Comparison of ENCODE assay signal across 20 cellular contexts in genomic region chr12:96061323-96061722, GRCh38.
"Had no signal": no experiment of that assay in that cellular context is flagged by ENCODE, and none has a peak within 500 bp of the region (broad histone marks: within the 10 kb centered on the region; RNA-seq: fewer than 3 reads in every experiment).

No MANE protein-coding gene starts in this region.

- H3K9me3 ChIP-seq: adrenal gland, breast epithelium had no signal

- H3K27me3 ChIP-seq: adrenal gland, breast epithelium, cardiac muscle cell, dorsolateral prefrontal cortex, esophagus muscularis mucosa, gastroesophageal sphincter, heart right ventricle had no signal

- H3K4me1 ChIP-seq: adrenal gland, breast epithelium had no signal

- H3K4me3 ChIP-seq: adrenal gland, breast epithelium, cardiac muscle cell, coronary artery, dorsolateral prefrontal cortex, esophagus muscularis mucosa, gastroesophageal sphincter, heart right ventricle had no signal

- H3K27ac Mint-ChIP-seq: activated CD4-positive, alpha-beta memory T cell treated with anti-CD3 and anti-CD28 coated beads, Interleukin-2, amount 10 ng/mL, durations not matched to agents 7 days and 5 days; activated CD4-positive, alpha-beta T cell treated with anti-CD3 and anti-CD28 coated beads, Interleukin-2, amount 10 ng/mL, durations not matched to agents 7 days and 5 days; activated naive CD4-positive, alpha-beta T cell treated with anti-CD3 and anti-CD28 coated beads, Interleukin-2, amount 50 U/mL, for 24 hours; activated naive CD8-positive, alpha-beta T cell treated with anti-CD3 and anti-CD28 coated beads, Interleukin-2, amount 50 U/mL, for 24 hours; activated T-cell treated with anti-CD3 and anti-CD28 coated beads, Interleukin-2, amount 50 U/mL, for 24 hours; activated T-helper 17 cell treated with anti-CD3 and anti-CD28 coated beads, Interleukin-2, amount 50 U/mL, for 72 hours; brain; dendritic cell treated with granulocyte-macrophage colony-stimulating factor and Interleukin-4, amounts not matched to agents 40 ng/mL and 50 ng/mL, for 4 days; endodermal cell; T-cell; T-helper 1 cell treated with Interleukin-12 subunit alpha and Interleukin-12 subunit beta and Interleukin-4 antibody, amounts not matched to agents 30 μg/mL and 1 μg/mL, for 36 hours had no signal

- H3K27ac ChIP-seq: adrenal gland, breast epithelium, cardiac muscle cell, coronary artery, dorsolateral prefrontal cortex, esophagus muscularis mucosa, gastroesophageal sphincter had no signal

- H3K36me3 Mint-ChIP-seq: activated naive CD4-positive, alpha-beta T cell treated with anti-CD3 and anti-CD28 coated beads, Interleukin-2, amount 50 U/mL, for 24 hours; activated naive CD8-positive, alpha-beta T cell treated with anti-CD3 and anti-CD28 coated beads for 36 hours; brain; T-cell had no signal

- H3K9me3 Mint-ChIP-seq: activated naive CD4-positive, alpha-beta T cell treated with anti-CD3 and anti-CD28 coated beads, Interleukin-2, amount 50 U/mL, for 24 hours; activated naive CD8-positive, alpha-beta T cell treated with anti-CD3 and anti-CD28 coated beads for 36 hours; activated naive CD8-positive, alpha-beta T cell treated with anti-CD3 and anti-CD28 coated beads, Interleukin-2, amount 50 U/mL, for 24 hours; activated T-cell treated with anti-CD3 and anti-CD28 coated beads, Interleukin-2, amount 50 U/mL, for 24 hours; dendritic cell treated with granulocyte-macrophage colony-stimulating factor and Interleukin-4, amounts not matched to agents 40 ng/mL and 50 ng/mL, for 4 days; T-helper 1 cell treated with Interleukin-12 subunit alpha and Interleukin-12 subunit beta and Interleukin-4 antibody, amounts not matched to agents 30 μg/mL and 1 μg/mL, for 36 hours had no signal

- H3K27me3 Mint-ChIP-seq: activated CD4-positive, alpha-beta memory T cell treated with anti-CD3 and anti-CD28 coated beads, Interleukin-2, amount 10 ng/mL, durations not matched to agents 7 days and 5 days; activated CD4-positive, alpha-beta T cell treated with anti-CD3 and anti-CD28 coated beads, Interleukin-2, amount 10 ng/mL, durations not matched to agents 7 days and 5 days; activated naive CD4-positive, alpha-beta T cell treated with anti-CD3 and anti-CD28 coated beads, Interleukin-2, amount 50 U/mL, for 24 hours; activated naive CD8-positive, alpha-beta T cell treated with anti-CD3 and anti-CD28 coated beads for 36 hours; activated naive CD8-positive, alpha-beta T cell treated with anti-CD3 and anti-CD28 coated beads, Interleukin-2, amount 50 U/mL, for 24 hours; activated T-cell treated with anti-CD3 and anti-CD28 coated beads, Interleukin-2, amount 50 U/mL, for 24 hours; activated T-helper 17 cell treated with anti-CD3 and anti-CD28 coated beads, Interleukin-2, amount 50 U/mL, for 72 hours; dendritic cell treated with granulocyte-macrophage colony-stimulating factor and Interleukin-4, amounts not matched to agents 40 ng/mL and 50 ng/mL, for 4 days; T-cell had no signal

- H3K4me1 Mint-ChIP-seq: brain, endodermal cell had no signal

- H3K36me3 ChIP-seq: adrenal gland, breast epithelium, cardiac muscle cell, esophagus muscularis mucosa, gastroesophageal sphincter, heart right ventricle had no signal

- H3K4me3 Mint-ChIP-seq: activated CD4-positive, alpha-beta memory T cell treated with anti-CD3 and anti-CD28 coated beads, Interleukin-2, amount 10 ng/mL, durations not matched to agents 7 days and 5 days; activated CD4-positive, alpha-beta T cell treated with anti-CD3 and anti-CD28 coated beads, Interleukin-2, amount 10 ng/mL, durations not matched to agents 7 days and 5 days; activated naive CD4-positive, alpha-beta T cell treated with anti-CD3 and anti-CD28 coated beads, Interleukin-2, amount 50 U/mL, for 24 hours; activated naive CD8-positive, alpha-beta T cell treated with anti-CD3 and anti-CD28 coated beads for 36 hours; activated naive CD8-positive, alpha-beta T cell treated with anti-CD3 and anti-CD28 coated beads, Interleukin-2, amount 50 U/mL, for 24 hours; activated T-cell treated with anti-CD3 and anti-CD28 coated beads, Interleukin-2, amount 50 U/mL, for 24 hours; activated T-helper 17 cell treated with anti-CD3 and anti-CD28 coated beads, Interleukin-2, amount 50 U/mL, for 72 hours; brain; dendritic cell treated with granulocyte-macrophage colony-stimulating factor and Interleukin-4, amounts not matched to agents 40 ng/mL and 50 ng/mL, for 4 days; endodermal cell; T-cell; T-helper 1 cell treated with Interleukin-12 subunit alpha and Interleukin-12 subunit beta and Interleukin-4 antibody, amounts not matched to agents 30 μg/mL and 1 μg/mL, for 36 hours had no signal
